1 cellular context compared by ENCODE assay signal in the genomic region with DNA sequence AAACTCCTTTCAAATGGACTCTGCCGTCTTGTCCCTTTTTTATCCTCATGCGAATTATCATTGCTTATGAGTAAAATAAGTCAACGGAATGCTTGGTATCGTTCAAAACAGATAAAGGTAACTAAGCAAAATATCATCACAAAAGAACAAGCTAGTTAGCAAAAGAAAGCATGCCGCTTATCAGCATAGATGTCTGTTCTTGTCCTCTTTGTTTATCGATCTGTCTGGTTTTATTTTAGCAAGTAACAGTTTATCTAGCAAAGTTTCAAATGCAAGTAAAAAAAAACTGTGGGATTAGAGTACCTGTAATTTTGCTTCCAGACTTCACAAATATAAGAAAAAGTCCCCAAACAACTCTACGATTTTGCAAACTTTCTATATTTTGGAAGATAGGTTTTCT.
TF ChIP-seq lines count a peak whose summit lies in the region.

No MANE protein-coding gene starts in this region.

TF ChIP-seq in liver, 16 proteins besides CTCF, POLR2A, EP300 and RAD21 (continued from another document):
- TF ChIP-seq, protein P1, sequence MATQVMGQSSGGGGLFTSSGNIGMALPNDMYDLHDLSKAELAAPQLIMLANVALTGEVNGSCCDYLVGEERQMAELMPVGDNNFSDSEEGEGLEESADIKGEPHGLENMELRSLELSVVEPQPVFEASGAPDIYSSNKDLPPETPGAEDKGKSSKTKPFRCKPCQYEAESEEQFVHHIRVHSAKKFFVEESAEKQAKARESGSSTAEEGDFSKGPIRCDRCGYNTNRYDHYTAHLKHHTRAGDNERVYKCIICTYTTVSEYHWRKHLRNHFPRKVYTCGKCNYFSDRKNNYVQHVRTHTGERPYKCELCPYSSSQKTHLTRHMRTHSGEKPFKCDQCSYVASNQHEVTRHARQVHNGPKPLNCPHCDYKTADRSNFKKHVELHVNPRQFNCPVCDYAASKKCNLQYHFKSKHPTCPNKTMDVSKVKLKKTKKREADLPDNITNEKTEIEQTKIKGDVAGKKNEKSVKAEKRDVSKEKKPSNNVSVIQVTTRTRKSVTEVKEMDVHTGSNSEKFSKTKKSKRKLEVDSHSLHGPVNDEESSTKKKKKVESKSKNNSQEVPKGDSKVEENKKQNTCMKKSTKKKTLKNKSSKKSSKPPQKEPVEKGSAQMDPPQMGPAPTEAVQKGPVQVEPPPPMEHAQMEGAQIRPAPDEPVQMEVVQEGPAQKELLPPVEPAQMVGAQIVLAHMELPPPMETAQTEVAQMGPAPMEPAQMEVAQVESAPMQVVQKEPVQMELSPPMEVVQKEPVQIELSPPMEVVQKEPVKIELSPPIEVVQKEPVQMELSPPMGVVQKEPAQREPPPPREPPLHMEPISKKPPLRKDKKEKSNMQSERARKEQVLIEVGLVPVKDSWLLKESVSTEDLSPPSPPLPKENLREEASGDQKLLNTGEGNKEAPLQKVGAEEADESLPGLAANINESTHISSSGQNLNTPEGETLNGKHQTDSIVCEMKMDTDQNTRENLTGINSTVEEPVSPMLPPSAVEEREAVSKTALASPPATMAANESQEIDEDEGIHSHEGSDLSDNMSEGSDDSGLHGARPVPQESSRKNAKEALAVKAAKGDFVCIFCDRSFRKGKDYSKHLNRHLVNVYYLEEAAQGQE (IDR thresholded peaks at IDR 0.05) = no peak
- TF ChIP-seq YY1 (IDR thresholded peaks at IDR 0.05) = peak; percentile 29
- no peak for TF ChIP-seq SP1 (IDR thresholded peaks at IDR 0.05)
